In the genomic region with DNA sequence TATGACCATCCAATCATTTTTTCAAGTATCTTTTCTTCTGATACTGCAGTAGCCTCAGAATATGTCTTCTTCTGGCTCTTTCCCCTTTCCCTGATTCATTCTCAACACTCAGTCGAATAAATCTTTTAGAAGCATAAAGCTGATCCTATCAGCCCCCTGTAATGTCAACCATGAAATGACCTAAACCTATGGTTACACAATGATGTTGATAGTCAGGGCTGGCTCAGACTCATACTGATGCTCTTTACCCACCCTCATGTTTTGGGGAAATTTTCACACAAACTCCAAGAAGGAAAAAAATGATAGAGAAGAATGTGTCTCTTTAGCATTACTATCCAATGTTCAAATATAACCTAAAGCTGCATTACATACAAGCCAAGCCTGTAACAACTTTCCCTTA, we compare ENCODE assay signal across 35 cellular contexts.
"Had no signal": no experiment of that assay in that cellular context is flagged by ENCODE, and none has a peak within 500 bp of the region (broad histone marks: within the 10 kb centered on the region; RNA-seq: fewer than 3 reads in every experiment).

No MANE protein-coding gene starts in this region.

- H3K27me3 ChIP-seq: MG63 had no signal

- DNase-seq: Karpas-422, Kasumi-1, KG1, MG63, MM.1S, MV-4-11, NCI-H1048, NCI-H1092, NCI-H1092 treated with DMSO at 0.1 percent for 48 hours, NCI-H1105, NCI-H1105 treated with DMSO at 0.1 percent for 48 hours, NCI-H1417, NCI-H1417 treated with DMSO at 0.1 percent for 48 hours, NCI-H1436, NCI-H1436 treated with DMSO at 0.1 percent for 48 hours, NCI-H146, NCI-H1694, NCI-H1694 treated with DMSO at 0.1 percent for 48 hours, NCI-H187, NCI-H187 treated with DMSO at 0.1 percent for 48 hours, NCI-H1930, NCI-H2029, NCI-H2029 treated with DMSO at 0.1 percent for 48 hours, NCI-H2081, NCI-H2081 treated with DMSO at 0.1 percent for 48 hours, NCI-H2107, NCI-H2171, NCI-H2171 treated with DMSO at 0.1 percent for 48 hours, NCI-H2227 treated with DMSO at 0.1 percent for 48 hours, NCI-H226, NCI-H345, NCI-H446, NCI-H446 treated with DMSO at 0.1 percent for 48 hours, NCI-H510A had no signal

- H3K4me3 ChIP-seq: MG63 had no signal

- H3K27ac ChIP-seq: KMS-11 had no signal

- H3K4me2 ChIP-seq: KMS-11 had no signal

- H3K36me3 ChIP-seq: MG63 had no signal

- H3K9me3 ChIP-seq: MG63 had no signal

- H3K9ac ChIP-seq: KMS-11 had no signal
